In genomic region chrX:140967036-140967435, GRCh38 we compare ENCODE assay signal across 35 cellular contexts. TPM values are rescaled to one million over a fixed set of nuclear protein-coding genes. Genes with fewer than 3 reads are reported as not detected.
"Had no signal": no experiment of that assay in that cellular context is flagged by ENCODE, and none has a peak within 500 bp of the region (broad histone marks: within the 10 kb centered on the region; RNA-seq: fewer than 3 reads in every experiment).

No MANE protein-coding gene starts in this region.

- H3K4me1 ChIP-seq: adrenal gland, body of pancreas, esophagus muscularis mucosa, foreskin keratinocyte, gastrocnemius medialis had no signal

- H3K27ac Mint-ChIP-seq: activated CD4-positive, alpha-beta memory T cell treated with anti-CD3 and anti-CD28 coated beads for 36 hours; activated CD4-positive, alpha-beta T cell treated with anti-CD3 and anti-CD28 coated beads for 36 hours; activated CD4-positive, alpha-beta T cell treated with anti-CD3 and anti-CD28 coated beads, Interleukin-2, amount 10 ng/mL, durations not matched to agents 24 days and 14 days; activated CD8-positive, alpha-beta memory T cell treated with anti-CD3 and anti-CD28 coated beads, Interleukin-2, amount 10 ng/mL, durations not matched to agents 7 days and 5 days; activated CD8-positive, alpha-beta T cell treated with anti-CD3 and anti-CD28 coated beads, Interleukin-2, amount 10 ng/mL, durations not matched to agents 7 days and 5 days; activated naive CD4-positive, alpha-beta T cell treated with anti-CD3 and anti-CD28 coated beads for 36 hours; activated naive CD4-positive, alpha-beta T cell treated with anti-CD3 and anti-CD28 coated beads, Interleukin-2, amount 50 U/mL, for 24 hours; activated naive CD8-positive, alpha-beta T cell treated with anti-CD3 and anti-CD28 coated beads for 36 hours; activated naive CD8-positive, alpha-beta T cell treated with anti-CD3 and anti-CD28 coated beads, Interleukin-2, amount 50 U/mL, for 24 hours; activated T-helper 1 cell treated with anti-CD3 and anti-CD28 coated beads, Interleukin-12 subunit alpha, Interleukin-12 subunit beta, Interleukin-2, Interleukin-4 antibody, amounts not matched to agents 30 ng/mL and 10 ng/mL and 1 ng/mL, durations not matched to agents 14 hours and 24 hours and 36 hours; activated T-helper 2 cell treated with anti-CD3 and anti-CD28 coated beads, Interferon-gamma antibody, Interleukin-2, Interleukin-4, amounts not matched to agents 10 μg/mL and 5 μg/mL and 100 μg/mL, durations not matched to agents 14 hours and 24 hours and 36 hours; effector memory CD8-positive, alpha-beta T cell had no signal

- FAIRE-seq: colon had no signal

- H3K36me3 Mint-ChIP-seq: activated CD4-positive, alpha-beta memory T cell treated with anti-CD3 and anti-CD28 coated beads for 36 hours; activated CD8-positive, alpha-beta memory T cell treated with anti-CD3 and anti-CD28 coated beads, Interleukin-2, amount 10 ng/mL, durations not matched to agents 7 days and 5 days; activated naive CD4-positive, alpha-beta T cell treated with anti-CD3 and anti-CD28 coated beads, Interleukin-2, amount 50 U/mL, for 24 hours; activated naive CD8-positive, alpha-beta T cell treated with anti-CD3 and anti-CD28 coated beads for 36 hours had no signal

- H3K9me3 Mint-ChIP-seq: activated CD4-positive, alpha-beta memory T cell treated with anti-CD3 and anti-CD28 coated beads for 36 hours; activated naive CD4-positive, alpha-beta T cell treated with anti-CD3 and anti-CD28 coated beads for 36 hours; activated naive CD4-positive, alpha-beta T cell treated with anti-CD3 and anti-CD28 coated beads, Interleukin-2, amount 50 U/mL, for 24 hours; activated naive CD8-positive, alpha-beta T cell treated with anti-CD3 and anti-CD28 coated beads for 36 hours; activated naive CD8-positive, alpha-beta T cell treated with anti-CD3 and anti-CD28 coated beads, Interleukin-2, amount 50 U/mL, for 24 hours; activated T-helper 1 cell treated with anti-CD3 and anti-CD28 coated beads, Interleukin-12 subunit alpha, Interleukin-12 subunit beta, Interleukin-2, Interleukin-4 antibody, amounts not matched to agents 30 ng/mL and 10 ng/mL and 1 ng/mL, durations not matched to agents 14 hours and 24 hours and 36 hours; activated T-helper 2 cell treated with anti-CD3 and anti-CD28 coated beads, Interferon-gamma antibody, Interleukin-2, Interleukin-4, amounts not matched to agents 10 μg/mL and 5 μg/mL and 100 μg/mL, durations not matched to agents 14 hours and 24 hours and 36 hours had no signal

- H3K27ac ChIP-seq: adrenal gland, body of pancreas, esophagus muscularis mucosa, foreskin keratinocyte, gastrocnemius medialis had no signal

- H3K4me3 ChIP-seq: adrenal gland, body of pancreas, esophagus muscularis mucosa, gastrocnemius medialis had no signal

- DNase-seq: activated CD4-positive, alpha-beta memory T cell treated with anti-CD3 and anti-CD28 coated beads for 36 hours; activated CD4-positive, alpha-beta T cell treated with anti-CD3 and anti-CD28 coated beads for 36 hours; activated CD4-positive, alpha-beta T cell treated with anti-CD3 and anti-CD28 coated beads, Interleukin-2, amount 10 ng/mL, durations not matched to agents 24 days and 14 days; activated CD4-positive, CD25-positive, alpha-beta regulatory T cell; activated CD4-positive, CD25-positive, alpha-beta regulatory T cell treated with anti-CD3 and anti-CD28 coated beads, Interleukin-2, amount 50 U/mL, for 72 hours; activated CD8-positive, alpha-beta memory T cell treated with anti-CD3 and anti-CD28 coated beads, Interleukin-2, amount 10 ng/mL, durations not matched to agents 7 days and 5 days; activated CD8-positive, alpha-beta memory T cell treated with anti-CD3 and anti-CD28 coated beads, Interleukin-2, amount 50 U/mL, for 4 hours; activated CD8-positive, alpha-beta T cell treated with anti-CD3 and anti-CD28 coated beads, Interleukin-2, amount 10 ng/mL, durations not matched to agents 7 days and 5 days; activated effector memory CD4-positive, alpha-beta T cell treated with anti-CD3 and anti-CD28 coated beads, Interleukin-2, amount 50 U/mL, for 16 hours; activated naive CD4-positive, alpha-beta T cell treated with anti-CD3 and anti-CD28 coated beads for 36 hours; activated naive CD8-positive, alpha-beta T cell treated with anti-CD3 and anti-CD28 coated beads for 36 hours; activated naive CD8-positive, alpha-beta T cell treated with anti-CD3 and anti-CD28 coated beads, Interleukin-2, amount 50 U/mL, for 24 hours; activated T-cell treated with anti-CD3 and anti-CD28 coated beads, Interleukin-2, amount 50 U/mL, for 1 hour; activated T-cell treated with anti-CD3 and anti-CD28 coated beads, Interleukin-2, amount 50 U/mL, for 48 hours; adrenal gland; amygdala; aorta; body of pancreas; caudate nucleus; cortex of kidney; dermis blood vessel endothelial cell; effector CD4-positive, alpha-beta T cell; effector memory CD8-positive, alpha-beta T cell; erythroblast; foreskin keratinocyte; gastrocnemius medialis; T-helper 2 cell had no signal

- H3K4me1 Mint-ChIP-seq: activated CD4-positive, alpha-beta T cell treated with anti-CD3 and anti-CD28 coated beads for 36 hours; activated CD4-positive, alpha-beta T cell treated with anti-CD3 and anti-CD28 coated beads, Interleukin-2, amount 10 ng/mL, durations not matched to agents 24 days and 14 days; activated CD8-positive, alpha-beta memory T cell treated with anti-CD3 and anti-CD28 coated beads, Interleukin-2, amount 10 ng/mL, durations not matched to agents 7 days and 5 days; activated naive CD4-positive, alpha-beta T cell treated with anti-CD3 and anti-CD28 coated beads, Interleukin-2, amount 50 U/mL, for 24 hours; activated naive CD8-positive, alpha-beta T cell treated with anti-CD3 and anti-CD28 coated beads for 36 hours; activated naive CD8-positive, alpha-beta T cell treated with anti-CD3 and anti-CD28 coated beads, Interleukin-2, amount 50 U/mL, for 24 hours had no signal

- H3K27me3 ChIP-seq: adrenal gland, body of pancreas, esophagus muscularis mucosa, foreskin keratinocyte, gastrocnemius medialis had no signal

- H3K27me3 Mint-ChIP-seq: activated CD4-positive, alpha-beta memory T cell treated with anti-CD3 and anti-CD28 coated beads for 36 hours; activated CD4-positive, alpha-beta T cell treated with anti-CD3 and anti-CD28 coated beads for 36 hours; activated CD4-positive, alpha-beta T cell treated with anti-CD3 and anti-CD28 coated beads, Interleukin-2, amount 10 ng/mL, durations not matched to agents 24 days and 14 days; activated CD8-positive, alpha-beta memory T cell treated with anti-CD3 and anti-CD28 coated beads, Interleukin-2, amount 10 ng/mL, durations not matched to agents 7 days and 5 days; activated naive CD4-positive, alpha-beta T cell treated with anti-CD3 and anti-CD28 coated beads, Interleukin-2, amount 50 U/mL, for 24 hours; activated naive CD8-positive, alpha-beta T cell treated with anti-CD3 and anti-CD28 coated beads for 36 hours; activated naive CD8-positive, alpha-beta T cell treated with anti-CD3 and anti-CD28 coated beads, Interleukin-2, amount 50 U/mL, for 24 hours; effector memory CD8-positive, alpha-beta T cell had no signal

- H3K36me3 ChIP-seq: adrenal gland, esophagus muscularis mucosa, gastrocnemius medialis had no signal

- H3K9me3 ChIP-seq: adrenal gland, body of pancreas, esophagus muscularis mucosa, gastrocnemius medialis had no signal

- ATAC-seq: activated CD4-positive, alpha-beta T cell treated with anti-CD3 and anti-CD28 coated beads for 36 hours; activated CD8-positive, alpha-beta memory T cell treated with anti-CD3 and anti-CD28 coated beads, Interleukin-2, amount 10 ng/mL, durations not matched to agents 7 days and 5 days; activated CD8-positive, alpha-beta T cell treated with anti-CD3 and anti-CD28 coated beads, Interleukin-2, amount 10 ng/mL, durations not matched to agents 7 days and 5 days; activated naive CD8-positive, alpha-beta T cell treated with anti-CD3 and anti-CD28 coated beads, Interleukin-2, amount 50 U/mL, for 24 hours; body of pancreas; effector memory CD8-positive, alpha-beta T cell; foreskin keratinocyte; gastrocnemius medialis had no signal

- H3K4me3 Mint-ChIP-seq: activated CD4-positive, alpha-beta memory T cell treated with anti-CD3 and anti-CD28 coated beads for 36 hours; activated CD4-positive, alpha-beta T cell treated with anti-CD3 and anti-CD28 coated beads for 36 hours; activated CD4-positive, alpha-beta T cell treated with anti-CD3 and anti-CD28 coated beads, Interleukin-2, amount 10 ng/mL, durations not matched to agents 24 days and 14 days; activated CD8-positive, alpha-beta memory T cell treated with anti-CD3 and anti-CD28 coated beads, Interleukin-2, amount 10 ng/mL, durations not matched to agents 7 days and 5 days; activated CD8-positive, alpha-beta T cell treated with anti-CD3 and anti-CD28 coated beads, Interleukin-2, amount 10 ng/mL, durations not matched to agents 7 days and 5 days; activated naive CD4-positive, alpha-beta T cell treated with anti-CD3 and anti-CD28 coated beads for 36 hours; activated naive CD4-positive, alpha-beta T cell treated with anti-CD3 and anti-CD28 coated beads, Interleukin-2, amount 50 U/mL, for 24 hours; activated naive CD8-positive, alpha-beta T cell treated with anti-CD3 and anti-CD28 coated beads for 36 hours; activated naive CD8-positive, alpha-beta T cell treated with anti-CD3 and anti-CD28 coated beads, Interleukin-2, amount 50 U/mL, for 24 hours; activated T-helper 1 cell treated with anti-CD3 and anti-CD28 coated beads, Interleukin-12 subunit alpha, Interleukin-12 subunit beta, Interleukin-2, Interleukin-4 antibody, amounts not matched to agents 30 ng/mL and 10 ng/mL and 1 ng/mL, durations not matched to agents 14 hours and 24 hours and 36 hours; effector memory CD8-positive, alpha-beta T cell had no signal

RNA-seq across cellular contexts. Expression of gene SPANXB1, which starts 35.4 kb away (rescaled TPM):
- total RNA-seq: activated CD4-positive, alpha-beta memory T cell treated with anti-CD3 and anti-CD28 coated beads for 36 hours; activated CD4-positive, alpha-beta T cell treated with anti-CD3 and anti-CD28 coated beads for 36 hours; activated CD4-positive, alpha-beta T cell treated with anti-CD3 and anti-CD28 coated beads, Interleukin-2, amount 10 ng/mL, durations not matched to agents 24 days and 14 days; activated CD8-positive, alpha-beta memory T cell treated with anti-CD3 and anti-CD28 coated beads for 36 hours; activated CD8-positive, alpha-beta memory T cell treated with anti-CD3 and anti-CD28 coated beads, Interleukin-2, amount 10 ng/mL, durations not matched to agents 7 days and 5 days; activated CD8-positive, alpha-beta T cell treated with anti-CD3 and anti-CD28 coated beads, Interleukin-2, amount 10 ng/mL, durations not matched to agents 7 days and 5 days; activated naive CD4-positive, alpha-beta T cell treated with anti-CD3 and anti-CD28 coated beads for 36 hours; activated naive CD8-positive, alpha-beta T cell treated with anti-CD3 and anti-CD28 coated beads for 36 hours; activated T-helper 1 cell treated with anti-CD3 and anti-CD28 coated beads, Interleukin-12 subunit alpha, Interleukin-12 subunit beta, Interleukin-2, Interleukin-4 antibody, amounts not matched to agents 30 ng/mL and 10 ng/mL and 1 ng/mL, durations not matched to agents 14 hours and 24 hours and 36 hours; activated T-helper 2 cell treated with anti-CD3 and anti-CD28 coated beads, Interferon-gamma antibody, Interleukin-2, Interleukin-4, amounts not matched to agents 10 μg/mL and 5 μg/mL and 100 μg/mL, durations not matched to agents 14 hours and 24 hours and 36 hours; adrenal gland; aorta; body of pancreas; chondrocyte; dermis blood vessel endothelial cell; esophagus muscularis mucosa; foreskin keratinocyte; gastrocnemius medialis; T-helper 1 cell treated with Interleukin-12 subunit alpha and Interleukin-12 subunit beta and Interleukin-4 antibody, amounts not matched to agents 30 ng/mL and 1 ng/mL, for 36 hours had no signal
- polyA plus RNA-seq: adrenal gland, aorta, foreskin keratinocyte had no signal
